In the genomic region with DNA sequence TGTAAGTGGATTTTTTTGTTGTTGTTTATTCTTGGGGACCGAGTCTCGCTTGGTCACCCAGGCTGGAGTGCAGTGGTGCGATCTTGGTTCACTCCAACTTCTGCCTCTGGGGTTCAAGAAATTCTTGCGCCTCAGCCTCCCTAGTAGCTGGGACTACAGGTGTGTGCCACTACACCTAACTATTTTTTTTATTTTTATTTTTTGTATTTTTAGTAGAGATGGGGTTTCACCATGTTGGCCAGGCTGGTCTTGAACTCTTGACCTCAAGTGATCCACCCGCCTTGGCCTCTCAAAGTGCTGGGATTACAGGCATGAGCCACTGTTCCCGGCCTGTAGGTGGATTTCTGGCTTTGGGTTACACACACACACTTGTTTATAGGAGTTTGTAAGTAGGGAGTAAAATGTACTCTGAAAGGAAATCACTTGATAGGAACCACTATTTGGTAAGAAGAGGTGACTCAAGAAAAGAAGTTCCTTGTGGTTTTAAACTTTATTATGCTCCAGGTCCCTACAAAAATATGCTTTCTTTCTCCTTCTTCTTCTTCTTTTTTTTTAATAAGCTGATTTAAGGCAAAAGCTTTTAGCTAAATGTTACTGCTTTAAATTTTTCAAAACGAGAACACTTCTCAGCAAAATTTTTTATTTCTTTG, we compare ENCODE assay signal across 1 cellular context.
TF ChIP-seq lines count a peak whose summit lies in the region.
"Not testable (repeated sequence)": the region's sequence is repeated elsewhere in the genome, so short reads cannot be mapped to it uniquely, and the experiment has no call there.

No MANE protein-coding gene starts in this region.

TF ChIP-seq in K562, 482 proteins besides CTCF, POLR2A, EP300 and RAD21:
- TF ChIP-seq, protein P1, sequence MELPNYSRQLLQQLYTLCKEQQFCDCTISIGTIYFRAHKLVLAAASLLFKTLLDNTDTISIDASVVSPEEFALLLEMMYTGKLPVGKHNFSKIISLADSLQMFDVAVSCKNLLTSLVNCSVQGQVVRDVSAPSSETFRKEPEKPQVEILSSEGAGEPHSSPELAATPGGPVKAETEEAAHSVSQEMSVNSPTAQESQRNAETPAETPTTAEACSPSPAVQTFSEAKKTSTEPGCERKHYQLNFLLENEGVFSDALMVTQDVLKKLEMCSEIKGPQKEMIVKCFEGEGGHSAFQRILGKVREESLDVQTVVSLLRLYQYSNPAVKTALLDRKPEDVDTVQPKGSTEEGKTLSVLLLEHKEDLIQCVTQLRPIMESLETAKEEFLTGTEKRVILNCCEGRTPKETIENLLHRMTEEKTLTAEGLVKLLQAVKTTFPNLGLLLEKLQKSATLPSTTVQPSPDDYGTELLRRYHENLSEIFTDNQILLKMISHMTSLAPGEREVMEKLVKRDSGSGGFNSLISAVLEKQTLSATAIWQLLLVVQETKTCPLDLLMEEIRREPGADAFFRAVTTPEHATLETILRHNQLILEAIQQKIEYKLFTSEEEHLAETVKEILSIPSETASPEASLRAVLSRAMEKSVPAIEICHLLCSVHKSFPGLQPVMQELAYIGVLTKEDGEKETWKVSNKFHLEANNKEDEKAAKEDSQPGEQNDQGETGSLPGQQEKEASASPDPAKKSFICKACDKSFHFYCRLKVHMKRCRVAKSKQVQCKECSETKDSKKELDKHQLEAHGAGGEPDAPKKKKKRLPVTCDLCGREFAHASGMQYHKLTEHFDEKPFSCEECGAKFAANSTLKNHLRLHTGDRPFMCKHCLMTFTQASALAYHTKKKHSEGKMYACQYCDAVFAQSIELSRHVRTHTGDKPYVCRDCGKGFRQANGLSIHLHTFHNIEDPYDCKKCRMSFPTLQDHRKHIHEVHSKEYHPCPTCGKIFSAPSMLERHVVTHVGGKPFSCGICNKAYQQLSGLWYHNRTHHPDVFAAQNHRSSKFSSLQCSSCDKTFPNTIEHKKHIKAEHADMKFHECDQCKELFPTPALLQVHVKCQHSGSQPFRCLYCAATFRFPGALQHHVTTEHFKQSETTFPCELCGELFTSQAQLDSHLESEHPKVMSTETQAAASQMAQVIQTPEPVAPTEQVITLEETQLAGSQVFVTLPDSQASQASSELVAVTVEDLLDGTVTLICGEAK (IDR thresholded peaks at IDR 0.05), result peak; percentile 59; the same call in 1 of the 2 replicates
- TF ChIP-seq, protein P1 (CRISPR knock-in tag; IDR thresholded peaks at IDR 0.05), result not testable (repeated sequence)
- TF ChIP-seq, protein P2, sequence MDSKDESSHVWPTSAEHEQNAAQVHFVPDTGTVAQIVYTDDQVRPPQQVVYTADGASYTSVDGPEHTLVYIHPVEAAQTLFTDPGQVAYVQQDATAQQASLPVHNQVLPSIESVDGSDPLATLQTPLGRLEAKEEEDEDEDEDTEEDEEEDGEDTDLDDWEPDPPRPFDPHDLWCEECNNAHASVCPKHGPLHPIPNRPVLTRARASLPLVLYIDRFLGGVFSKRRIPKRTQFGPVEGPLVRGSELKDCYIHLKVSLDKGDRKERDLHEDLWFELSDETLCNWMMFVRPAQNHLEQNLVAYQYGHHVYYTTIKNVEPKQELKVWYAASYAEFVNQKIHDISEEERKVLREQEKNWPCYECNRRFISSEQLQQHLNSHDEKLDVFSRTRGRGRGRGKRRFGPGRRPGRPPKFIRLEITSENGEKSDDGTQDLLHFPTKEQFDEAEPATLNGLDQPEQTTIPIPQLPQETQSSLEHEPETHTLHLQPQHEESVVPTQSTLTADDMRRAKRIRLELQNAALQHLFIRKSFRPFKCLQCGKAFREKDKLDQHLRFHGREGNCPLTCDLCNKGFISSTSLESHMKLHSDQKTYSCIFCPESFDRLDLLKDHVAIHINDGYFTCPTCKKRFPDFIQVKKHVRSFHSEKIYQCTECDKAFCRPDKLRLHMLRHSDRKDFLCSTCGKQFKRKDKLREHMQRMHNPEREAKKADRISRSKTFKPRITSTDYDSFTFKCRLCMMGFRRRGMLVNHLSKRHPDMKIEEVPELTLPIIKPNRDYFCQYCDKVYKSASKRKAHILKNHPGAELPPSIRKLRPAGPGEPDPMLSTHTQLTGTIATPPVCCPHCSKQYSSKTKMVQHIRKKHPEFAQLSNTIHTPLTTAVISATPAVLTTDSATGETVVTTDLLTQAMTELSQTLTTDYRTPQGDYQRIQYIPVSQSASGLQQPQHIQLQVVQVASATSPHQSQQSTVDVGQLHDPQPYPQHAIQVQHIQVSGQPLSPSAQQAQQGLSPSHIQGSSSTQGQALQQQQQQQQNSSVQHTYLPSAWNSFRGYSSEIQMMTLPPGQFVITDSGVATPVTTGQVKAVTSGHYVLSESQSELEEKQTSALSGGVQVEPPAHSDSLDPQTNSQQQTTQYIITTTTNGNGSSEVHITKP (IDR thresholded peaks at IDR 0.05; ENCODE audit: partially characterized antibody), result peak; percentile 61
